Comparison of ENCODE assay signal across 30 cellular contexts in the genomic region with DNA sequence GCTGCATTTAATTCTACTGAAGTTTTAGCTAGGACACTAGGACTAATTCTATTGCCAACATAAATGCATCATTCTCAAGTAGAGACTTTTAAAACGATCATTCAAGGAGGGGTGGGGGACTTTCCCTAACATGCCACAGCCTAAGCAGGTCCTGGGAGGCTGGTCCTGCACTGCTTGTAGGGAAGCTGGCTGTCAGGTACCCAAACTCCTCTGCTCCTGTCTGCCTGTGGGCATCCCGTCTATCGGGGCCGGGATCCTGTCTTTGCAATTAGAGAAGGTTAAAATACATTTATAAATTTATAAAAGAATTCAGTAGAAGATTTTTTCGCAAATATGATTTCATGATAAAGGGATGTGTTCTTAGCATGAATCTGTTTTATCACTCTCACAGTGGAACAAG.
"Had no signal": no experiment of that assay in that cellular context is flagged by ENCODE, and none has a peak within 500 bp of the region (broad histone marks: within the 10 kb centered on the region; RNA-seq: fewer than 3 reads in every experiment).

No MANE protein-coding gene starts in this region.

- H3K4me2 ChIP-seq: PC-9 had no signal

- H3K4me1 Mint-ChIP-seq: activated B cell treated with CpG ODN at 0.5 μM for 24 hours had no signal

- DNase-seq: activated B cell treated with CpG ODN at 0.5 μM for 24 hours; activated CD4-positive, alpha-beta memory T cell treated with anti-CD3 and anti-CD28 coated beads for 36 hours; activated CD4-positive, alpha-beta T cell treated with anti-CD3 and anti-CD28 coated beads for 4 hours; activated CD4-positive, alpha-beta T cell treated with anti-CD3 and anti-CD28 coated beads, Interleukin-2, amount 50 U/mL, for 1 hour; activated CD4-positive, CD25-positive, alpha-beta regulatory T cell treated with anti-CD3 and anti-CD28 coated beads, Interleukin-2, amount 50 U/mL, for 72 hours; activated CD8-positive, alpha-beta memory T cell treated with anti-CD3 and anti-CD28 coated beads, Interleukin-2, amount 50 U/mL, for 4 hours; activated gamma-delta T cell; activated naive CD4-positive, alpha-beta T cell treated with Interleukin-2 at 50 U/mL for 16 hours; activated naive CD8-positive, alpha-beta T cell treated with anti-CD3 and anti-CD28 coated beads, Interleukin-2, amount 10 ng/mL, durations not matched to agents 7 days and 5 days; activated T-cell treated with anti-CD3 and anti-CD28 coated beads, Interleukin-2, amount 50 U/mL, for 48 hours; amygdala; MG63; NCI-H1048; NCI-H1105 treated with DMSO at 0.1 percent for 48 hours; NCI-H1436 treated with DMSO at 0.1 percent for 48 hours; NCI-H1694 treated with DMSO at 0.1 percent for 48 hours; NCI-H2029; NCI-H510A; NCI-H526; NCI-H748 treated with DMSO at 0.1 percent for 48 hours; NK-92 treated with Interleukin-12 subunit alpha and Interleukin-12 subunit beta, amount 100 ng/mL, for 24 hours; PC-9; Right ventricle myocardium superior; SW 1271; T-helper 1 cell; T-helper 2 cell; T-helper 9 cell had no signal

- H2AFZ ChIP-seq: PC-9 had no signal

- H3K27me3 Mint-ChIP-seq: activated CD4-positive, alpha-beta memory T cell treated with anti-CD3 and anti-CD28 coated beads for 36 hours; activated naive CD4-positive, alpha-beta T cell treated with anti-CD3 and anti-CD28 coated beads, Interleukin-2, amount 50 U/mL, for 24 hours had no signal

- H3K9me3 Mint-ChIP-seq: activated B cell treated with CpG ODN at 0.5 μM for 24 hours; activated naive CD4-positive, alpha-beta T cell treated with anti-CD3 and anti-CD28 coated beads, Interleukin-2, amount 50 U/mL, for 24 hours; activated naive CD8-positive, alpha-beta T cell treated with anti-CD3 and anti-CD28 coated beads, Interleukin-2, amount 10 ng/mL, durations not matched to agents 7 days and 5 days had no signal

- H3K9me3 ChIP-seq: ascending aorta, MG63 had no signal

- H3K27me3 ChIP-seq: ascending aorta, cardiac muscle cell, MG63 had no signal

- H3K36me3 ChIP-seq: cardiac muscle cell had no signal

- H3K4me3 ChIP-seq: ascending aorta, cardiac muscle cell, MG63, PC-9 had no signal

- H3K4me3 Mint-ChIP-seq: activated B cell treated with CpG ODN at 0.5 μM for 24 hours; activated CD4-positive, alpha-beta memory T cell treated with anti-CD3 and anti-CD28 coated beads for 36 hours; activated naive CD4-positive, alpha-beta T cell treated with anti-CD3 and anti-CD28 coated beads, Interleukin-2, amount 50 U/mL, for 24 hours; activated naive CD8-positive, alpha-beta T cell treated with anti-CD3 and anti-CD28 coated beads, Interleukin-2, amount 10 ng/mL, durations not matched to agents 7 days and 5 days had no signal

- H3K27ac Mint-ChIP-seq: activated B cell treated with CpG ODN at 0.5 μM for 24 hours; activated CD4-positive, alpha-beta memory T cell treated with anti-CD3 and anti-CD28 coated beads for 36 hours; activated naive CD4-positive, alpha-beta T cell treated with anti-CD3 and anti-CD28 coated beads, Interleukin-2, amount 50 U/mL, for 24 hours; activated naive CD8-positive, alpha-beta T cell treated with anti-CD3 and anti-CD28 coated beads, Interleukin-2, amount 10 ng/mL, durations not matched to agents 7 days and 5 days had no signal

- H3K4me1 ChIP-seq: ascending aorta had no signal

- H3K36me3 Mint-ChIP-seq: activated naive CD8-positive, alpha-beta T cell treated with anti-CD3 and anti-CD28 coated beads, Interleukin-2, amount 10 ng/mL, durations not matched to agents 7 days and 5 days had no signal
